Comparison of ENCODE assay signal across 26 cellular contexts in the genomic region with DNA sequence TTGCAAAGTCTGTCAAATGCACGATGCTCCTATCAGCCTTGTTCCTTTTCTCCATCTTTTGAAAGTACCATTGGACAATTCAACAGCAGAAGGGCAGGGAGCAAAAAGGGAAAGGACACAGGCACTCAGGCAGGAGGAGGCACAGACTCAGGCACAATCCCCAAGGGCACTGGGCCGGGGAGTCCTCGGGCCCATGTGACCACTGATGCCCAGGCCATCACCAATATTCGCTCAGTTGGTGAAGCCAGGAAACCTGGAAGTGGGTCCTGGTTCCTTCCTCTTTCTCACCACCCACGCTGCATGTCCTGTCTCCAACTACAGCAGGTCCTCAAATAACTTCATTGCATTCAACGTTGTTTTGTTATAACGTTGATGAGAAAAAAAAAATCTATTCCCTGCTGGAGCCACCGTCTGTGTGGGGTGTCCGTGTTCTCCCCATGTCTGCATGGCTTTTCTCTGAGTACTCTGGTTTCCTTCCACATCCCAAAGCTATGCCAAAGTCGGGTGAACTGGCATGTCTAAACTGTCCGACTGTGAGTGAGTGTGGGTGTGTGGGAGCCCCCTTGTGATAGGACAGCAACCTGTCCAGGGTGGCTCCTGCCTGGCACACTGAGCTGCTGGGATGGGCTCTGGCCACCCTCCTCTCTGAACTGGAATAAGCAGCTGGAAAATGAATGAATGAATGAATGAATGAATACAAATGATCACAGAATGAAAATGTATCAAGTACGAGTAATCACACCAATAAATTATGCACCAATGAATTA. TPM values are rescaled to one million over a fixed set of nuclear protein-coding genes. Genes with fewer than 3 reads are reported as not detected.
DNase-seq lines count a peak whose midpoint lies in the region; ATAC-seq and TF ChIP-seq lines count a peak whose summit lies in the region.
"Had no signal": no experiment of that assay in that cellular context is flagged by ENCODE, and none has a peak within 500 bp of the region (broad histone marks: within the 10 kb centered on the region; RNA-seq: fewer than 3 reads in every experiment).

No MANE protein-coding gene starts in this region.

- peaks cover 4 to 31% of the 10 kb centered on the region in 2 donors for H3K36me3 ChIP-seq in gastroesophageal sphincter
- peaks cover 4 to 16% (median 15%) of the 10 kb centered on the region in 3 donors for H3K36me3 ChIP-seq in tibial artery
- H3K36me3 ChIP-seq: ovary, SJCRH30, WERI-Rb-1 had no signal

- peaks cover 19% of the 10 kb centered on the region for H3K27me3 Mint-ChIP-seq in activated T-cell treated with anti-CD3 and anti-CD28 coated beads, Interleukin-2, amount 50 U/mL, for 4 hours (ENCODE audit: low read depth)
- H3K27me3 Mint-ChIP-seq: brain had no signal

- TF ChIP-seq POLR2A in NB4 (IDR thresholded peaks at IDR 0.05; ENCODE audit: extremely low read depth, insufficient read length): no peak
- TF ChIP-seq POLR2A in gastroesophageal sphincter (IDR thresholded peaks at IDR 0.05): no peak

- intact Hi-C loops in sciatic nerve (cut with DNase I): loop anchor here (10.0 kb wide), 1 partner anchor 198 kb away; no protein-coding TSS in a partner anchor
- intact Hi-C loops in tibial artery (cut with DNase I; ENCODE audit: low total_unique reads): no loop called here

- 33 to 40% methylated on average over 9 of the region's 12 CpGs for WGBS in gastroesophageal sphincter (ENCODE audit: low coverage in 1 of 2), 2 donors

- DNase-seq in CD1c-positive myeloid dendritic cell (ENCODE audit: extremely low spot score) (peak; percentile 80), NB4 (ENCODE audit: low read depth) (peak; percentile 18), sciatic nerve (ENCODE audit: low spot score) (no peak), tibial artery (no peak)
- DNase-seq in activated effector memory CD4-positive, alpha-beta T cell treated with anti-CD3 and anti-CD28 coated beads, Interleukin-2, amount 50 U/mL, for 16 hours: no peak
- no peak for DNase-seq in activated T-cell treated with anti-CD3 and anti-CD28 coated beads, Interleukin-2, amount 50 U/mL, for 4 hours
- DNase-seq: activated effector memory CD4-positive, alpha-beta T cell treated with Interleukin-2 at 50 U/mL for 16 hours; activated naive CD8-positive, alpha-beta T cell treated with anti-CD3 and anti-CD28 coated beads, Interleukin-2, amount 50 U/mL, for 24 hours; CD8-positive, alpha-beta T cell; DMS153; effector memory CD8-positive, alpha-beta T cell; HCEC 1CT; NCI-H1105; NCI-H2081; NCI-H345; PC-9; SJCRH30; stimulated activated CD4-positive, alpha-beta T cell treated with anti-CD3 and anti-CD28 coated beads, Interleukin-15, amount 100 ng/mL, for 24 hours; upper lobe of left lung; WERI-Rb-1 had no signal

- H3K9me3 Mint-ChIP-seq in activated T-cell treated with anti-CD3 and anti-CD28 coated beads, Interleukin-2, amount 50 U/mL, for 4 hours: no peaks in the 10 kb centered on the region
- H3K9me3 Mint-ChIP-seq: CD8-positive, alpha-beta T cell; effector memory CD8-positive, alpha-beta T cell had no signal

- no peaks in the 10 kb centered on the region for H3K4me1 Mint-ChIP-seq in activated T-cell treated with anti-CD3 and anti-CD28 coated beads, Interleukin-2, amount 50 U/mL, for 4 hours (ENCODE audit: low read depth)
- H3K4me1 Mint-ChIP-seq: activated naive CD8-positive, alpha-beta T cell treated with anti-CD3 and anti-CD28 coated beads, Interleukin-2, amount 50 U/mL, for 24 hours had no signal

- no peak overlapping the region for H3K4me3 Mint-ChIP-seq in activated T-cell treated with anti-CD3 and anti-CD28 coated beads, Interleukin-2, amount 50 U/mL, for 4 hours
- H3K4me3 Mint-ChIP-seq: activated naive CD8-positive, alpha-beta T cell treated with anti-CD3 and anti-CD28 coated beads, Interleukin-2, amount 50 U/mL, for 24 hours; CD8-positive, alpha-beta T cell; effector memory CD8-positive, alpha-beta T cell; T-helper 1 cell treated with Interleukin-12 subunit alpha and Interleukin-12 subunit beta and Interleukin-4 antibody, amounts not matched to agents 30 μg/mL and 1 μg/mL, for 36 hours had no signal

- no peak overlapping the region for H3K4me3 ChIP-seq in NB4 (ENCODE audit: low read depth, low read length)
- no peak overlapping the region for H3K4me3 ChIP-seq in gastroesophageal sphincter
- no peak overlapping the region for H3K4me3 ChIP-seq in tibial artery
- H3K4me3 ChIP-seq: ovary, PC-9, SJCRH30, upper lobe of left lung had no signal

- H3K27ac ChIP-seq in gastroesophageal sphincter (peak overlapping the region in 1 of 4 donors; percentile 72), tibial artery (no peak overlapping the region)
- H3K27ac ChIP-seq: KMS-11, ovary, PC-9, SJCRH30, WERI-Rb-1 had no signal

- no peak for TF ChIP-seq CTCF in NB4 (IDR thresholded peaks at IDR 0.05; ENCODE audit: low read depth, low read length)
- no peak for TF ChIP-seq CTCF in gastroesophageal sphincter (IDR thresholded peaks at IDR 0.05)
- TF ChIP-seq CTCF in tibial artery (IDR thresholded peaks at IDR 0.05): no peak

- H3K36me3 Mint-ChIP-seq in activated T-cell treated with anti-CD3 and anti-CD28 coated beads, Interleukin-2, amount 50 U/mL, for 4 hours (ENCODE audit: insufficient read depth): no peaks in the 10 kb centered on the region
- H3K36me3 Mint-ChIP-seq: CD8-positive, alpha-beta T cell had no signal

- H3K9me3 ChIP-seq in gastroesophageal sphincter (no peaks in the 10 kb centered on the region), tibial artery (no peaks in the 10 kb centered on the region)
- H3K9me3 ChIP-seq: ovary, SJCRH30, upper lobe of left lung had no signal

- H3K27me3 ChIP-seq in gastroesophageal sphincter (no peaks in the 10 kb centered on the region), tibial artery (no peaks in the 10 kb centered on the region)
- H3K27me3 ChIP-seq: ovary, SJCRH30, upper lobe of left lung had no signal

- H3K4me1 ChIP-seq in gastroesophageal sphincter (peaks cover 0 to 59% (median 25%) of the 10 kb centered on the region in 3 donors), tibial artery (peaks cover 0 to 33% (median 15%) of the 10 kb centered on the region in 4 donors)

- ATAC-seq in gastroesophageal sphincter: peak; percentile 29
- peak; percentile 62 for ATAC-seq in sciatic nerve
- no peak for ATAC-seq in activated T-cell treated with anti-CD3 and anti-CD28 coated beads, Interleukin-2, amount 50 U/mL, for 4 hours
- ATAC-seq: activated naive CD8-positive, alpha-beta T cell treated with anti-CD3 and anti-CD28 coated beads, Interleukin-2, amount 50 U/mL, for 24 hours; CD8-positive, alpha-beta T cell; effector memory CD8-positive, alpha-beta T cell; esophagus mucosa had no signal

- TF ChIP-seq EP300 in gastroesophageal sphincter (IDR thresholded peaks at IDR 0.05): no peak

RNA-seq across cellular contexts. Expression of gene NID1, which starts 12.5 kb away (rescaled TPM):
- total RNA-seq in gastroesophageal sphincter (100 to 1,000 TPM; 139 to 322 (median 244) TPM), sciatic nerve (87.6 TPM)
- total RNA-seq in activated T-cell treated with anti-CD3 and anti-CD28 coated beads, Interleukin-2, amount 50 U/mL, for 4 hours: under 1 TPM; 0.16 to 0.32 (median 0.25) TPM
- total RNA-seq: CD8-positive, alpha-beta T cell; PC-9 had no signal

Comparison
In these comparisons a context has a peak if more than half of its experiments do, and no peak if none do; other contexts are left out.
1. DNase-seq: peak in CD1c-positive myeloid dendritic cell (single experiment) and NB4 (single experiment); none in sciatic nerve (single experiment), activated effector memory CD4-positive, alpha-beta T cell treated with anti-CD3 and anti-CD28 coated beads, Interleukin-2, amount 50 U/mL, for 16 hours (single experiment), activated T-cell treated with anti-CD3 and anti-CD28 coated beads, Interleukin-2, amount 50 U/mL, for 4 hours (single experiment) and tibial artery (0 of 2).
2. ATAC-seq: peak in gastroesophageal sphincter (single experiment) and sciatic nerve (single experiment); none in activated T-cell treated with anti-CD3 and anti-CD28 coated beads, Interleukin-2, amount 50 U/mL, for 4 hours (0 of 2).
3. RNA of gene NID1, which starts 12.5 kb away (total RNA-seq): 139 to 322 TPM in gastroesophageal sphincter and 87.6 TPM in sciatic nerve (single experiment); 0.16 to 0.32 TPM in activated T-cell treated with anti-CD3 and anti-CD28 coated beads, Interleukin-2, amount 50 U/mL, for 4 hours; every median in the first group is over 10 times any median in the second.